ENCODE assay signal across 1 cellular context in genomic region chr19:13151605-13152355, GRCh38.
A peak's percentile ranks its signal among the peaks of the same experiment; 100 is the strongest.
TF ChIP-seq lines count a peak whose summit lies in the region.

No MANE protein-coding gene starts in this region.

TF ChIP-seq in HepG2, 621 proteins besides CTCF, POLR2A, EP300 and RAD21 (continued from another document and continues in another):
- TF ChIP-seq ZMYM2 (CRISPR knock-in tag; IDR thresholded peaks at IDR 0.05): no peak
- peak; percentile 58; the same call in 1 of the 2 replicates for TF ChIP-seq ZIK1 (CRISPR knock-in tag; IDR thresholded peaks at IDR 0.05; ENCODE audit: borderline replicate concordance, low read depth)
- TF ChIP-seq ZNF232 (CRISPR knock-in tag; IDR thresholded peaks at IDR 0.05; ENCODE audit: borderline replicate concordance): peak; percentile 62; the same call in 1 of the 2 replicates
- TF ChIP-seq, protein P1, sequence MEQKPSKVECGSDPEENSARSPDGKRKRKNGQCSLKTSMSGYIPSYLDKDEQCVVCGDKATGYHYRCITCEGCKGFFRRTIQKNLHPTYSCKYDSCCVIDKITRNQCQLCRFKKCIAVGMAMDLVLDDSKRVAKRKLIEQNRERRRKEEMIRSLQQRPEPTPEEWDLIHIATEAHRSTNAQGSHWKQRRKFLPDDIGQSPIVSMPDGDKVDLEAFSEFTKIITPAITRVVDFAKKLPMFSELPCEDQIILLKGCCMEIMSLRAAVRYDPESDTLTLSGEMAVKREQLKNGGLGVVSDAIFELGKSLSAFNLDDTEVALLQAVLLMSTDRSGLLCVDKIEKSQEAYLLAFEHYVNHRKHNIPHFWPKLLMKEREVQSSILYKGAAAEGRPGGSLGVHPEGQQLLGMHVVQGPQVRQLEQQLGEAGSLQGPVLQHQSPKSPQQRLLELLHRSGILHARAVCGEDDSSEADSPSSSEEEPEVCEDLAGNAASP (CRISPR knock-in tag; IDR thresholded peaks at IDR 0.05; ENCODE audit: borderline replicate concordance): peak; percentile 75
- TF ChIP-seq HNRNPH1 (optimal IDR thresholded peaks at IDR 0.05; ENCODE audit: low read depth, low read length): no peak
- TF ChIP-seq CREB3 (CRISPR knock-in tag; IDR thresholded peaks at IDR 0.05): 0 out of 2 replicates have a peak, but pooled peaks have one; percentile 42
- TF ChIP-seq FOXK1 (CRISPR knock-in tag; IDR thresholded peaks at IDR 0.05; ENCODE audit: borderline replicate concordance, low read depth): peak; percentile 43; the same call in 1 of the 2 replicates
- TF ChIP-seq ZNF326 (CRISPR knock-in tag; IDR thresholded peaks at IDR 0.05; ENCODE audit: borderline replicate concordance): no peak
- TF ChIP-seq ZFYVE20 (CRISPR knock-in tag; IDR thresholded peaks at IDR 0.05; ENCODE audit: borderline replicate concordance, low read depth): no peak
- no peak for TF ChIP-seq MTF2 (CRISPR knock-in tag; IDR thresholded peaks at IDR 0.05; ENCODE audit: borderline replicate concordance)
- TF ChIP-seq ARID3A (IDR thresholded peaks at IDR 0.05; ENCODE audit: low read depth, low read length): no peak
- TF ChIP-seq PRDM15 (CRISPR knock-in tag; IDR thresholded peaks at IDR 0.05): peak; percentile 50; the same call in 1 of the 2 replicates
- TF ChIP-seq, protein P2, sequence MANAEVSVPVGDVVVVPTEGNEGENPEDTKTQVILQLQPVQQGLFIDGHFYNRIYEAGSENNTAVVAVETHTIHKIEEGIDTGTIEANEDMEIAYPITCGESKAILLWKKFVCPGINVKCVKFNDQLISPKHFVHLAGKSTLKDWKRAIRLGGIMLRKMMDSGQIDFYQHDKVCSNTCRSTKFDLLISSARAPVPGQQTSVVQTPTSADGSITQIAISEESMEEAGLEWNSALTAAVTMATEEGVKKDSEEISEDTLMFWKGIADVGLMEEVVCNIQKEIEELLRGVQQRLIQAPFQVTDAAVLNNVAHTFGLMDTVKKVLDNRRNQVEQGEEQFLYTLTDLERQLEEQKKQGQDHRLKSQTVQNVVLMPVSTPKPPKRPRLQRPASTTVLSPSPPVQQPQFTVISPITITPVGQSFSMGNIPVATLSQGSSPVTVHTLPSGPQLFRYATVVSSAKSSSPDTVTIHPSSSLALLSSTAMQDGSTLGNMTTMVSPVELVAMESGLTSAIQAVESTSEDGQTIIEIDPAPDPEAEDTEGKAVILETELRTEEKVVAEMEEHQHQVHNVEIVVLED (CRISPR knock-in tag; IDR thresholded peaks at IDR 0.05; ENCODE audit: borderline replicate concordance): peak; percentile 85
- TF ChIP-seq TBX3 (IDR thresholded peaks at IDR 0.05; ENCODE audit: borderline replicate concordance): no peak
- TF ChIP-seq CEBPG (CRISPR knock-in tag; IDR thresholded peaks at IDR 0.05): no peak
- no peak for TF ChIP-seq ZNF549 (CRISPR knock-in tag; IDR thresholded peaks at IDR 0.05)
- TF ChIP-seq ZBTB7B (CRISPR knock-in tag; IDR thresholded peaks at IDR 0.05): peak; percentile 28; the same call in 1 of the 2 replicates
- TF ChIP-seq ZNF138 (CRISPR knock-in tag; IDR thresholded peaks at IDR 0.05; ENCODE audit: low read depth): no peak; the same call in 1 of the 2 replicates
- TF ChIP-seq CEBPB (IDR thresholded peaks at IDR 0.05; ENCODE audit: borderline replicate concordance, low read depth, low read length): no peak
- TF ChIP-seq KDM6A (CRISPR knock-in tag; IDR thresholded peaks at IDR 0.05; ENCODE audit: low read depth): 0 out of 2 replicates have a peak, but pooled peaks have one; percentile 11
- no peak for TF ChIP-seq SP1 (IDR thresholded peaks at IDR 0.05)
- peak; percentile 65; the same call in 1 of the 2 replicates for TF ChIP-seq SP1 (CRISPR knock-in tag; IDR thresholded peaks at IDR 0.05)
- no peak for TF ChIP-seq FOSL1 (CRISPR knock-in tag; IDR thresholded peaks at IDR 0.05; ENCODE audit: borderline replicate concordance)
- TF ChIP-seq, protein P3, sequence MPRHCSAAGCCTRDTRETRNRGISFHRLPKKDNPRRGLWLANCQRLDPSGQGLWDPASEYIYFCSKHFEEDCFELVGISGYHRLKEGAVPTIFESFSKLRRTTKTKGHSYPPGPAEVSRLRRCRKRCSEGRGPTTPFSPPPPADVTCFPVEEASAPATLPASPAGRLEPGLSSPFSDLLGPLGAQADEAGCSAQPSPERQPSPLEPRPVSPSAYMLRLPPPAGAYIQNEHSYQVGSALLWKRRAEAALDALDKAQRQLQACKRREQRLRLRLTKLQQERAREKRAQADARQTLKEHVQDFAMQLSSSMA (CRISPR knock-in tag; IDR thresholded peaks at IDR 0.05): no peak
- TF ChIP-seq GABPB1 (CRISPR knock-in tag; IDR thresholded peaks at IDR 0.05): peak; percentile 90
- TF ChIP-seq ZNF260 (CRISPR knock-in tag; IDR thresholded peaks at IDR 0.05; ENCODE audit: borderline replicate concordance, low read depth): no peak
- TF ChIP-seq, protein P4, sequence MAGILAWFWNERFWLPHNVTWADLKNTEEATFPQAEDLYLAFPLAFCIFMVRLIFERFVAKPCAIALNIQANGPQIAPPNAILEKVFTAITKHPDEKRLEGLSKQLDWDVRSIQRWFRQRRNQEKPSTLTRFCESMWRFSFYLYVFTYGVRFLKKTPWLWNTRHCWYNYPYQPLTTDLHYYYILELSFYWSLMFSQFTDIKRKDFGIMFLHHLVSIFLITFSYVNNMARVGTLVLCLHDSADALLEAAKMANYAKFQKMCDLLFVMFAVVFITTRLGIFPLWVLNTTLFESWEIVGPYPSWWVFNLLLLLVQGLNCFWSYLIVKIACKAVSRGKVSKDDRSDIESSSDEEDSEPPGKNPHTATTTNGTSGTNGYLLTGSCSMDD (CRISPR knock-in tag; IDR thresholded peaks at IDR 0.05): no peak
- TF ChIP-seq, protein P5, sequence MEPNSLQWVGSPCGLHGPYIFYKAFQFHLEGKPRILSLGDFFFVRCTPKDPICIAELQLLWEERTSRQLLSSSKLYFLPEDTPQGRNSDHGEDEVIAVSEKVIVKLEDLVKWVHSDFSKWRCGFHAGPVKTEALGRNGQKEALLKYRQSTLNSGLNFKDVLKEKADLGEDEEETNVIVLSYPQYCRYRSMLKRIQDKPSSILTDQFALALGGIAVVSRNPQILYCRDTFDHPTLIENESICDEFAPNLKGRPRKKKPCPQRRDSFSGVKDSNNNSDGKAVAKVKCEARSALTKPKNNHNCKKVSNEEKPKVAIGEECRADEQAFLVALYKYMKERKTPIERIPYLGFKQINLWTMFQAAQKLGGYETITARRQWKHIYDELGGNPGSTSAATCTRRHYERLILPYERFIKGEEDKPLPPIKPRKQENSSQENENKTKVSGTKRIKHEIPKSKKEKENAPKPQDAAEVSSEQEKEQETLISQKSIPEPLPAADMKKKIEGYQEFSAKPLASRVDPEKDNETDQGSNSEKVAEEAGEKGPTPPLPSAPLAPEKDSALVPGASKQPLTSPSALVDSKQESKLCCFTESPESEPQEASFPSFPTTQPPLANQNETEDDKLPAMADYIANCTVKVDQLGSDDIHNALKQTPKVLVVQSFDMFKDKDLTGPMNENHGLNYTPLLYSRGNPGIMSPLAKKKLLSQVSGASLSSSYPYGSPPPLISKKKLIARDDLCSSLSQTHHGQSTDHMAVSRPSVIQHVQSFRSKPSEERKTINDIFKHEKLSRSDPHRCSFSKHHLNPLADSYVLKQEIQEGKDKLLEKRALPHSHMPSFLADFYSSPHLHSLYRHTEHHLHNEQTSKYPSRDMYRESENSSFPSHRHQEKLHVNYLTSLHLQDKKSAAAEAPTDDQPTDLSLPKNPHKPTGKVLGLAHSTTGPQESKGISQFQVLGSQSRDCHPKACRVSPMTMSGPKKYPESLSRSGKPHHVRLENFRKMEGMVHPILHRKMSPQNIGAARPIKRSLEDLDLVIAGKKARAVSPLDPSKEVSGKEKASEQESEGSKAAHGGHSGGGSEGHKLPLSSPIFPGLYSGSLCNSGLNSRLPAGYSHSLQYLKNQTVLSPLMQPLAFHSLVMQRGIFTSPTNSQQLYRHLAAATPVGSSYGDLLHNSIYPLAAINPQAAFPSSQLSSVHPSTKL (CRISPR knock-in tag; IDR thresholded peaks at IDR 0.05): peak; percentile 43
- no peak for TF ChIP-seq ZNF552 (CRISPR knock-in tag; IDR thresholded peaks at IDR 0.05; ENCODE audit: borderline replicate concordance)
- TF ChIP-seq, protein P6, sequence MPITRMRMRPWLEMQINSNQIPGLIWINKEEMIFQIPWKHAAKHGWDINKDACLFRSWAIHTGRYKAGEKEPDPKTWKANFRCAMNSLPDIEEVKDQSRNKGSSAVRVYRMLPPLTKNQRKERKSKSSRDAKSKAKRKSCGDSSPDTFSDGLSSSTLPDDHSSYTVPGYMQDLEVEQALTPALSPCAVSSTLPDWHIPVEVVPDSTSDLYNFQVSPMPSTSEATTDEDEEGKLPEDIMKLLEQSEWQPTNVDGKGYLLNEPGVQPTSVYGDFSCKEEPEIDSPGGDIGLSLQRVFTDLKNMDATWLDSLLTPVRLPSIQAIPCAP (CRISPR knock-in tag; IDR thresholded peaks at IDR 0.05; ENCODE audit: low read depth): no peak
- TF ChIP-seq REPIN1 (CRISPR knock-in tag; IDR thresholded peaks at IDR 0.05; ENCODE audit: borderline replicate concordance, low read depth): peak; percentile 53; the same call in 1 of the 2 replicates
- peak; percentile 79 for TF ChIP-seq ZNF687 (CRISPR knock-in tag; IDR thresholded peaks at IDR 0.05)
- TF ChIP-seq NKX3-1 (CRISPR knock-in tag; IDR thresholded peaks at IDR 0.05): peak; percentile 81
- TF ChIP-seq HNRNPK (IDR thresholded peaks at IDR 0.05; ENCODE audit: low read depth, low read length, poor library complexity, severe bottlenecking): peak; percentile 31
- peak; percentile 92 for TF ChIP-seq ZNF740 (CRISPR knock-in tag; IDR thresholded peaks at IDR 0.05)
